Comparison of ENCODE assay signal across 1 cellular context in the genomic region with DNA sequence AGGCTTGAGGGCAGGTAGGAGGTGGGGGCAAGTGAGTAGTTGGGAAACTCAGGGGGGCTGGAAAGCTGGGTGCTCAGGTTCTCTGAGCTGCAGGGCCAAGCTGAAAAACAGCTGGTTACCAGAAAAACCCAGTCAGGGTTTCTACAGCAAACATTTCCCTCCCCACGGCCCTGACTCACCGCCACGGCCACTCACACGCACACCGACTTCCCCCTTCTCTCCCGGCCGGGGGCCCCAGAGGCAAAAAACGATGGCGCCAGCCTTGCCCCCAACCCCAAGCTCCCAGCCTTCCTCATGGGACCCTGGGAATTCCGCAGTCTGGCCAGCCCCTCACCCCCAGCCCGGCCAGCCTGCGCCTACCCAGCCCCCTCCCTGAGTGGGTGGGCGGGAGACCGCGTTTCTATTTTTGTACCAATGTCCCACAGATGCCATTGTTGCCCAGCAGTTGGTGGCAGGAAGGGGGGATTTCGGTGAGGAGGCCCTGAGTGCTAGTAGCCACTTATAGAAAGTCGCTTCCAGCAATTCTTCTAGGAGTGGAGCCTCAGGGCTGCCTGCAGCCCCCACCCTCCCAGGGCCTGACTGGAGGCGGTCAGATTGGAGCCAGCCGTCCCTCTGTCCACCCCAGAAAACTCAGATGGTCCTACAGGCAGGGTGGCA.
TF ChIP-seq lines count a peak whose summit lies in the region.

No MANE protein-coding gene starts in this region.

TF ChIP-seq in IMR-90, 13 proteins besides CTCF, POLR2A, EP300 and RAD21 (continued from another document):
- TF ChIP-seq, protein P1, sequence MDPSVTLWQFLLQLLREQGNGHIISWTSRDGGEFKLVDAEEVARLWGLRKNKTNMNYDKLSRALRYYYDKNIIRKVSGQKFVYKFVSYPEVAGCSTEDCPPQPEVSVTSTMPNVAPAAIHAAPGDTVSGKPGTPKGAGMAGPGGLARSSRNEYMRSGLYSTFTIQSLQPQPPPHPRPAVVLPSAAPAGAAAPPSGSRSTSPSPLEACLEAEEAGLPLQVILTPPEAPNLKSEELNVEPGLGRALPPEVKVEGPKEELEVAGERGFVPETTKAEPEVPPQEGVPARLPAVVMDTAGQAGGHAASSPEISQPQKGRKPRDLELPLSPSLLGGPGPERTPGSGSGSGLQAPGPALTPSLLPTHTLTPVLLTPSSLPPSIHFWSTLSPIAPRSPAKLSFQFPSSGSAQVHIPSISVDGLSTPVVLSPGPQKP (IDR thresholded peaks at IDR 0.05; ENCODE audit: borderline replicate concordance, low read depth, low read length): no peak
- TF ChIP-seq CEBPB (IDR thresholded peaks at IDR 0.05; ENCODE audit: low read depth, low read length): no peak
- TF ChIP-seq NFE2L2 (IDR thresholded peaks at IDR 0.05; ENCODE audit: low read depth, low read length): no peak
- TF ChIP-seq, protein P2, sequence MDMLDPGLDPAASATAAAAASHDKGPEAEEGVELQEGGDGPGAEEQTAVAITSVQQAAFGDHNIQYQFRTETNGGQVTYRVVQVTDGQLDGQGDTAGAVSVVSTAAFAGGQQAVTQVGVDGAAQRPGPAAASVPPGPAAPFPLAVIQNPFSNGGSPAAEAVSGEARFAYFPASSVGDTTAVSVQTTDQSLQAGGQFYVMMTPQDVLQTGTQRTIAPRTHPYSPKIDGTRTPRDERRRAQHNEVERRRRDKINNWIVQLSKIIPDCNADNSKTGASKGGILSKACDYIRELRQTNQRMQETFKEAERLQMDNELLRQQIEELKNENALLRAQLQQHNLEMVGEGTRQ (IDR thresholded peaks at IDR 0.05; ENCODE audit: low read depth, low read length): no peak
- peak; percentile 91 for TF ChIP-seq FOS (IDR thresholded peaks at IDR 0.05; ENCODE audit: low read depth, low read length)
- TF ChIP-seq MXI1 (IDR thresholded peaks at IDR 0.05; ENCODE audit: borderline replicate concordance, low read depth, low read length): no peak
- TF ChIP-seq BHLHE40 (IDR thresholded peaks at IDR 0.05; ENCODE audit: low read depth, low read length): no peak
- TF ChIP-seq SMC3 (IDR thresholded peaks at IDR 0.05; ENCODE audit: low read depth, low read length): no peak
- no peak for TF ChIP-seq RFX5 (IDR thresholded peaks at IDR 0.05; ENCODE audit: low read depth, low read length)
- TF ChIP-seq MAZ (IDR thresholded peaks at IDR 0.05; ENCODE audit: borderline replicate concordance, low read depth, low read length): peak; percentile 88
